In the genomic region with DNA sequence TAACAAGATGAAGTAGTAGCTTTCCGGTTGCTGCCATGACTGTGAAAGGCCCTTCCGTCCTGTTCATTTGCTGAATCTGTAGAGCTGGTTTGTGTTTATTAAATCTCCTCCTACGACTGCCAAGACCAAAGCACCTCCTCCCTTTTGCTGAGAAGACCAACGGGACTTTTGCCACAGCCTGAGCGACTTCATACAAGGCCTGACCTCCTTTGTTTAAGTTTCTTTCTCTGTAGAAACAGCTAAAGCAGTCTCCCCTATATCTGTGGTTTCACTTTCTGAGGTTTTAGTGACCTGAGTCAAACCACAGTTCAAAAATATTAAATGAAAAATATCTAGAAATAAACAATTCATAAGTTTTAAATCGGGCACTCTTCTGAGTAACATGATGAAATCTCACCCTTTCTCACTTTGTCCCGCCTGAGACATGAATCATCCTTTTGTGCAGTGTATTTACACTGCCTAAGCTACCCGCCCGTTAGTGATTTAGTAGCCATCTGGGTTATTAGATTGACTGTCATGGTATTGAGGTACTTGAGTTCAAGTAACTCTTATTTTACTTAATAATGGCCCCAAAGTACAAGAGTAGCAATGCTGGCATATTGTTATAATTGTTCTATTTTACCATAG, we compare ENCODE assay signal across 30 cellular contexts.
DNase-seq lines count a peak whose midpoint lies in the region; ATAC-seq and TF ChIP-seq lines count a peak whose summit lies in the region.
"Had no signal": no experiment of that assay in that cellular context is flagged by ENCODE, and none has a peak within 500 bp of the region (broad histone marks: within the 10 kb centered on the region; RNA-seq: fewer than 3 reads in every experiment).

No MANE protein-coding gene starts in this region.

- no peaks in the 10 kb centered on the region for H3K9me3 ChIP-seq in RWPE2 (ENCODE audit: severe bottlenecking)
- no peaks in the 10 kb centered on the region for H3K9me3 ChIP-seq in esophagus squamous epithelium
- H3K9me3 ChIP-seq: Caco-2, colonic mucosa, gastroesophageal sphincter, Peyer's patch, right atrium auricular region, stomach, thyroid gland had no signal

- H3K36me3 ChIP-seq in GM06990 (ENCODE audit: control insufficient read depth, insufficient read depth, low read length), result no peaks in the 10 kb centered on the region
- H3K36me3 ChIP-seq in RWPE2 (ENCODE audit: low read depth), result no peaks in the 10 kb centered on the region
- H3K36me3 ChIP-seq in esophagus squamous epithelium, result no peaks in the 10 kb centered on the region
- H3K36me3 ChIP-seq: cardiac muscle cell, colonic mucosa, gastroesophageal sphincter, Peyer's patch, right atrium auricular region, stomach, thyroid gland had no signal

- TF ChIP-seq CTCF in GM06990 (IDR thresholded peaks at IDR 0.05; ENCODE audit: insufficient read depth, low read length, poor library complexity, severe bottlenecking) (no peak), RWPE2 (IDR thresholded peaks at IDR 0.05; ENCODE audit: poor library complexity, severe bottlenecking) (no peak), foreskin keratinocyte (conservative IDR thresholded peaks at IDR 0.05) (no peak), esophagus squamous epithelium (IDR thresholded peaks at IDR 0.05) (no peak)

- H3K27me3 ChIP-seq in GM06990 (replicated peaks; ENCODE audit: control insufficient read depth, insufficient read depth, low read length) (no peaks in the 10 kb centered on the region), RWPE2 (ENCODE audit: insufficient read depth, poor library complexity, severe bottlenecking) (no peaks in the 10 kb centered on the region), foreskin keratinocyte (no peaks in the 10 kb centered on the region), esophagus squamous epithelium (no peaks in the 10 kb centered on the region)
- H3K27me3 ChIP-seq: cardiac muscle cell, colonic mucosa, gastroesophageal sphincter, hepatocyte, Peyer's patch, right atrium auricular region, stomach, thyroid gland had no signal

- ATAC-seq in RWPE2 (ENCODE audit: low read depth), result peak; percentile 48; the same call in 1 of the 3 replicates
- ATAC-seq in foreskin keratinocyte, result peak; percentile 43
- ATAC-seq: effector memory CD8-positive, alpha-beta T cell; gastroesophageal sphincter; left cardiac atrium; T-cell had no signal

- H3K4me3 ChIP-seq in GM06990 (replicated peaks; ENCODE audit: low read depth, low read length) (no peak overlapping the region), RWPE2 (ENCODE audit: severe bottlenecking) (no peak overlapping the region), esophagus squamous epithelium (no peak overlapping the region)
- H3K4me3 ChIP-seq: cardiac muscle cell, colonic mucosa, gastroesophageal sphincter, hepatocyte, Peyer's patch, right atrium auricular region, smooth muscle cell, stomach, thyroid gland had no signal

- TF ChIP-seq POLR2A in esophagus squamous epithelium (IDR thresholded peaks at IDR 0.05), result no peak

- H3K27ac ChIP-seq in RWPE2 (ENCODE audit: poor library complexity, severe bottlenecking) (no peak overlapping the region), foreskin keratinocyte (no peak overlapping the region), esophagus squamous epithelium (no peak overlapping the region)
- H3K27ac ChIP-seq: cardiac muscle cell, colonic mucosa, gastroesophageal sphincter, hepatocyte, Peyer's patch, right atrium auricular region, stomach, thyroid gland had no signal

- DNase-seq in GM06990 (ENCODE audit: extremely low read depth, insufficient read length) (peak; percentile 1), M059J (ENCODE audit: low read depth) (peak; percentile 69), RWPE2 (ENCODE audit: low spot score) (no peak), foreskin keratinocyte (no peak), esophagus squamous epithelium (lab: John Stamatoyannopoulos, UW) (no peak), HuH-7.5 (ENCODE audit: low spot score) (no peak), DMS153 treated with DMSO at 0.1 percent for 48 hours (lab: John Stamatoyannopoulos, UW; ENCODE audit: unreplicated experiment) (no peak)
- DNase-seq: activated CD4-positive, alpha-beta T cell treated with anti-CD3 and anti-CD28 coated beads, Interleukin-2, amount 50 U/mL, for 48 hours; activated CD8-positive, alpha-beta memory T cell treated with anti-CD3 and anti-CD28 coated beads, Interleukin-2, amount 50 U/mL, for 48 hours; activated naive CD4-positive, alpha-beta T cell treated with anti-CD3 and anti-CD28 coated beads, Interleukin-2, amount 50 U/mL, for 16 hours; amygdala; Caco-2; colonic mucosa; effector memory CD8-positive, alpha-beta T cell; GOT3; left cardiac atrium; NCI-H1417 treated with DMSO at 0.1 percent for 48 hours; NCI-H2081 treated with DMSO at 0.1 percent for 48 hours; NCI-H226; NCI-H748 treated with DMSO at 0.1 percent for 48 hours; Peyer's patch; stimulated activated CD4-positive, alpha-beta T cell treated with anti-CD3 and anti-CD28 coated beads, Interleukin-1b, Interleukin-23, amount 100 ng/mL, for 48 hours; stomach; T-cell; thyroid gland had no signal

- intact Hi-C loops in esophagus squamous epithelium (cut with DNase I), result no loop called here

- 61 to 62% methylated on average over 9 of the region's 9 CpGs for WGBS in esophagus squamous epithelium, 2 donors

- H3K4me1 ChIP-seq in RWPE2 (ENCODE audit: insufficient read depth, poor library complexity, severe bottlenecking) (no peaks in the 10 kb centered on the region), foreskin keratinocyte (no peaks in the 10 kb centered on the region), esophagus squamous epithelium (no peaks in the 10 kb centered on the region)
- H3K4me1 ChIP-seq: Caco-2, colonic mucosa, gastroesophageal sphincter, Peyer's patch, right atrium auricular region, stomach, thyroid gland had no signal

Comparison
In these comparisons a context has a peak if more than half of its experiments do, and no peak if none do; other contexts are left out.
1. DNase-seq: peak in GM06990 (single experiment) and M059J (single experiment); none in RWPE2 (single experiment), foreskin keratinocyte (0 of 2), esophagus squamous epithelium (single experiment), HuH-7.5 (single experiment) and DMS153 treated with DMSO at 0.1 percent for 48 hours (single experiment).